17 cellular contexts compared by ENCODE assay signal in the genomic region with DNA sequence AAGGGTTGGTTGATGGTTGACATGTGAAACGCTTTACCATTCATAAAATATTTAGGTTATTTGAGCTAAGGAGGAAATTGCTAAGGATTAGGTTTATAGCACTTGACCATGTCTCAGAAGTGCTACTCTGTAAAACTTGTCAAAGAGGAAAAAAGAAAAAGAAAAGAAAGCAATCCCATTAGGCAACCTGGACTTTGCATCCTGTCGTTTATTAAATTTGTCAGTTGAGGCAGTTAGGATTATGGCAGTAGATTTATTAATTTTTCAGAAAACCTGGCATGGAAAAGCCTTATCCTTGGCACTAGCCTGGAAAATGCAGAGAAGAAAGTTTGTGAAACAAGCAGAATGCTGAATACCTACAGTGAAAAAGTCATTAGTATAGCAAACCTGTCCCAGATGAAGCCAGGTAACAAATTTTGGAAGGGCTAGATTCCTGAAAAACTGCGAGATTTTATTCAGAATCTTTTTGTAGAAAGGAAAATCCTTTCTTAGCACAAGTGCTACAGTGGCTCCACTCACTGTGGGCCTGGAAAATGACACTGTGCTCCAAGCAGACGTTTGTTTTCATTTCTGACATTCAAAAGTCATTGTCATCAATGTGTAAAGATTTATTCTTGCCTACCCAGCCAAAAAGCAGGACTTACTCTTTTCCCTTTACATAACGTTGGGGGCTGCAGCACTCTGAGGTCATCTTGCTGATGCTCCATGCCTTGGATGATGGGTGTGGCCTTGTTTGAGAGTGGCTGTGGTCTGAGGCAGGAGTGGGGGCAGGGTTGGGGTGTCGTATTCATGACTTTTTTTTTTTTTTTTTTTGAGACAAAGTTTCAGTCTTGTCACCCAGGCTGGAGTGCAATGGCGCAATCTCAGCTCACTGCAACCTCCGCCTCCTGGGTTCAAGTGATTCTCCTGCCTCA.
"Had no signal": no experiment of that assay in that cellular context is flagged by ENCODE, and none has a peak within 500 bp of the region (broad histone marks: within the 10 kb centered on the region; RNA-seq: fewer than 3 reads in every experiment).

No MANE protein-coding gene starts in this region.

- H3K27me3 ChIP-seq: sigmoid colon, upper lobe of right lung had no signal

- ATAC-seq: activated CD4-positive, CD25-positive, alpha-beta regulatory T cell treated with anti-CD3 and anti-CD28 coated beads, Interleukin-2, amount 50 U/mL, for 24 hours; activated CD8-positive, alpha-beta memory T cell treated with anti-CD3 and anti-CD28 coated beads, Interleukin-2, amount 10 ng/mL, durations not matched to agents 7 days and 5 days; activated naive CD4-positive, alpha-beta T cell treated with anti-CD3 and anti-CD28 coated beads, Interleukin-2, amount 50 U/mL, for 72 hours; natural killer cell treated with Interleukin-12 subunit alpha and Interleukin-12 subunit beta and Interleukin-15 and Interleukin-18, amount 100 ng/mL, for 72 hours; T-helper 17 cell; upper lobe of right lung had no signal

- H3K36me3 ChIP-seq: sigmoid colon, upper lobe of right lung had no signal

- H3K4me1 ChIP-seq: upper lobe of right lung had no signal

- H3K27ac ChIP-seq: upper lobe of right lung had no signal

- H3K4me3 ChIP-seq: psoas muscle, sigmoid colon, upper lobe of right lung had no signal

- DNase-seq: activated CD4-positive, alpha-beta T cell treated with anti-CD3 and anti-CD28 coated beads, Interleukin-2, amount 50 U/mL, for 48 hours; activated CD8-positive, alpha-beta memory T cell treated with anti-CD3 and anti-CD28 coated beads, Interleukin-2, amount 10 ng/mL, durations not matched to agents 7 days and 5 days; activated effector memory CD4-positive, alpha-beta T cell treated with Interleukin-2 at 50 U/mL for 16 hours; activated T-cell treated with anti-CD3 and anti-CD28 coated beads, Interleukin-2, amount 50 U/mL, for 24 hours; amygdala; cerebellar nuclear complex; dermis blood vessel endothelial cell; hypothalamus; sigmoid colon; stimulated activated CD4-positive, alpha-beta T cell treated with anti-CD3 and anti-CD28 coated beads, Interleukin-2, amount 100 ng/mL, for 48 hours; stimulated activated naive CD4-positive, alpha-beta T cell treated with Interleukin-2 at 50 U/mL for 16 hours; T-helper 17 cell; upper lobe of right lung had no signal

- H3K9me3 ChIP-seq: psoas muscle, sigmoid colon, upper lobe of right lung had no signal
